8 cellular contexts compared by ENCODE assay signal in the genomic region with DNA sequence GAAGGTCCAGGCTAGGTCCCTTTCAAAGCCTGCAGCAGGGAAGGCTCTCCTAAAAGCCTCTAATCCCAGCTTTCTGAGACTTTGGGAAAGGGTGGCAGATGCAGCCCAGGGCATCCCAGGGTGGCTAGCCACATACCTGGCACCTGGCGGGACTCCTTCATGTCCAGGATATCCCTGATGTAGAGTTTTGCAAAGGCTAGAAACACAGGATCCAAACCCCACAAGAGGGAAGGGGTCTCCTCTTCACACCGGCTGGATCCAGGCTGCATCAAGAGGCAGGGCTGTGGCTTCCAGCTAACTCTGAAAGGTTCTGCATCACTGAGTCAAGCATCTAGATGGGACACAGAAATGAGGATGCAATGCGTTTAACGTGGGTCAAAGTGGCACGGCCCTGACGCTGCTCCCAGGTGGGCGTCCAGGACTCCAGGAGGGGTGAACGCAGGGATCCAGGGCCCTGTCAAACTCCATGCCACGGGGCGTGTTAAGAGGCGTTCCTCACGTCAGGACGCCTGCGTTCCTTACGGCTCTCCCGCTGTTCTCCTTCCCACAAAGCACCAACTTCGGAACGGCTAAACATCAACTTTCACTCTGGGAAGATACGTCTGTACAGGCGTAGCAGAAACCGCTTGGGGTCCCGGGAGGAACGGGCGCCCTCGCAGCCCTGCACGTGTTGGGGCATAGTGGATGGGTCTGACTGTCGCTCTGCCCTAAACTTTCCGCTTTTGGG. TPM values are rescaled to one million over a fixed set of nuclear protein-coding genes. Genes with fewer than 3 reads are reported as not detected.
DNase-seq lines count a peak whose midpoint lies in the region; ATAC-seq and TF ChIP-seq lines count a peak whose summit lies in the region.

No MANE protein-coding gene starts in this region.

- no peaks in the 10 kb centered on the region for H3K27me3 ChIP-seq in CD4-positive, CD25-positive, alpha-beta regulatory T cell (ENCODE audit: control insufficient read depth, insufficient read depth, low read length)
- no peaks in the 10 kb centered on the region for H3K27me3 ChIP-seq in esophagus squamous epithelium

- H3K36me3 Mint-ChIP-seq in CD4-positive, CD25-positive, alpha-beta regulatory T cell = peaks cover 19% of the 10 kb centered on the region
- no peaks in the 10 kb centered on the region for H3K36me3 Mint-ChIP-seq in natural killer cell treated with Interleukin-12 subunit alpha and Interleukin-12 subunit beta and Interleukin-15 and Interleukin-18, amount 100 ng/mL, for 72 hours

- peaks cover 56% of the 10 kb centered on the region for H3K4me1 ChIP-seq in CD4-positive, CD25-positive, alpha-beta regulatory T cell (ENCODE audit: control insufficient read depth, insufficient read depth, low read length, poor library complexity, severe bottlenecking)
- H3K4me1 ChIP-seq in esophagus squamous epithelium = peaks cover 15 to 73% (median 18%) of the 10 kb centered on the region in 3 donors

- TF ChIP-seq CTCF in VCaP (conservative IDR thresholded peaks at IDR 0.05) (no peak), esophagus squamous epithelium (IDR thresholded peaks at IDR 0.05) (peak in 1 of 6 experiments; percentile 15)

- TF ChIP-seq POLR2A in esophagus squamous epithelium (IDR thresholded peaks at IDR 0.05) = no peak

- H3K4me3 ChIP-seq in CD4-positive, CD25-positive, alpha-beta regulatory T cell (ENCODE audit: low read depth, low read length) = peak overlapping the region; percentile 94
- peak overlapping the region; percentile 61 to 81 (median 76) for H3K4me3 ChIP-seq in esophagus squamous epithelium

- H3K27me3 Mint-ChIP-seq in CD4-positive, CD25-positive, alpha-beta regulatory T cell = no peaks in the 10 kb centered on the region
- no peaks in the 10 kb centered on the region for H3K27me3 Mint-ChIP-seq in natural killer cell treated with Interleukin-12 subunit alpha and Interleukin-12 subunit beta and Interleukin-15 and Interleukin-18, amount 100 ng/mL, for 72 hours

- ATAC-seq in CD4-positive, CD25-positive, alpha-beta regulatory T cell (ENCODE audit: low read depth in 2 of 2) = no peak
- peak; percentile 3 for ATAC-seq in GM19397 (IDR thresholded peaks at IDR 0.05; ENCODE audit: unreplicated experiment)
- ATAC-seq in HG03457 (IDR thresholded peaks at IDR 0.05; ENCODE audit: unreplicated experiment) = peak; percentile 4
- ATAC-seq in natural killer cell treated with Interleukin-12 subunit alpha and Interleukin-12 subunit beta and Interleukin-15 and Interleukin-18, amount 100 ng/mL, for 72 hours = peak; percentile 0 to 1
- ATAC-seq in GM18519 (IDR thresholded peaks at IDR 0.05; ENCODE audit: low FRiP score, unreplicated experiment) = no peak

- no peaks in the 10 kb centered on the region for H3K9me3 Mint-ChIP-seq in CD4-positive, CD25-positive, alpha-beta regulatory T cell
- no peaks in the 10 kb centered on the region for H3K9me3 Mint-ChIP-seq in natural killer cell treated with Interleukin-12 subunit alpha and Interleukin-12 subunit beta and Interleukin-15 and Interleukin-18, amount 100 ng/mL, for 72 hours

- H3K4me3 Mint-ChIP-seq in CD4-positive, CD25-positive, alpha-beta regulatory T cell = peak overlapping the region; percentile 95 to 99 (median 97)
- peak overlapping the region; percentile 97 for H3K4me3 Mint-ChIP-seq in natural killer cell treated with Interleukin-12 subunit alpha and Interleukin-12 subunit beta and Interleukin-15 and Interleukin-18, amount 100 ng/mL, for 72 hours

- peak overlapping the region; percentile 97 to 99 (median 98) for H3K27ac Mint-ChIP-seq in CD4-positive, CD25-positive, alpha-beta regulatory T cell
- H3K27ac Mint-ChIP-seq in natural killer cell treated with Interleukin-12 subunit alpha and Interleukin-12 subunit beta and Interleukin-15 and Interleukin-18, amount 100 ng/mL, for 72 hours = peak overlapping the region; percentile 96 to 97

- no peaks in the 10 kb centered on the region for H3K36me3 ChIP-seq in CD4-positive, CD25-positive, alpha-beta regulatory T cell (ENCODE audit: control insufficient read depth, insufficient read depth, low read length)
- peaks cover 0 to 9% (median 0%) of the 10 kb centered on the region in 3 donors for H3K36me3 ChIP-seq in esophagus squamous epithelium

- peak overlapping the region; percentile 91 for H3K27ac ChIP-seq in CD4-positive, CD25-positive, alpha-beta regulatory T cell (ENCODE audit: insufficient read depth, low read length, poor library complexity, severe bottlenecking)
- H3K27ac ChIP-seq in VCaP = peak overlapping the region; percentile 92
- peak overlapping the region; percentile 94 to 99 (median 97) for H3K27ac ChIP-seq in esophagus squamous epithelium

- 0 to 1% methylated on average over 22 to 28 of the region's 28 CpGs for WGBS in esophagus squamous epithelium, 2 donors

- peaks cover 12 to 54% (median 28%) of the 10 kb centered on the region in 4 donors for H3K4me1 Mint-ChIP-seq in CD4-positive, CD25-positive, alpha-beta regulatory T cell
- H3K4me1 Mint-ChIP-seq in natural killer cell treated with Interleukin-12 subunit alpha and Interleukin-12 subunit beta and Interleukin-15 and Interleukin-18, amount 100 ng/mL, for 72 hours (ENCODE audit: low read depth in 2 of 2) = peaks cover 38 to 45% of the 10 kb centered on the region in 2 donors

- intact Hi-C loops in esophagus squamous epithelium (cut with DNase I) = no loop called here

- DNase-seq in CD4-positive, CD25-positive, alpha-beta regulatory T cell = no peak
- no peak for DNase-seq in esophagus squamous epithelium (lab: John Stamatoyannopoulos, UW)
- DNase-seq in natural killer cell treated with Interleukin-12 subunit alpha and Interleukin-12 subunit beta and Interleukin-15 and Interleukin-18, amount 100 ng/mL, for 72 hours (ENCODE audit: low spot score) = no peak
- no peak for DNase-seq in NCI-H128 (lab: John Stamatoyannopoulos, UW; ENCODE audit: unreplicated experiment)

- H3K9me3 ChIP-seq in CD4-positive, CD25-positive, alpha-beta regulatory T cell (ENCODE audit: control insufficient read depth in 2 of 2, low read length in 2 of 2) = peaks cover 0 to 8% of the 10 kb centered on the region in 2 experiments
- no peaks in the 10 kb centered on the region for H3K9me3 ChIP-seq in esophagus squamous epithelium

RNA-seq across cellular contexts. Expression of a gene that starts 0.5 kb away (rescaled TPM):
- 44.1 TPM for total RNA-seq in CD4-positive, CD25-positive, alpha-beta regulatory T cell
- 100 to 1,000 TPM in 3 of 4 donors, 10 to 100 TPM in 1; 94.5 to 122 (median 109) TPM for polyA plus RNA-seq in CD4-positive, CD25-positive, alpha-beta regulatory T cell
- 10 to 100 TPM; 20.4 to 52.8 (median 32.5) TPM for total RNA-seq in esophagus squamous epithelium
- 10 to 100 TPM; 11.4 to 14.5 TPM for total RNA-seq in natural killer cell treated with Interleukin-12 subunit alpha and Interleukin-12 subunit beta and Interleukin-15 and Interleukin-18, amount 100 ng/mL, for 72 hours

RNA-seq across cellular contexts. Expression of a gene that starts 49.5 kb away (rescaled TPM):
- 23.5 TPM for total RNA-seq in CD4-positive, CD25-positive, alpha-beta regulatory T cell
- polyA plus RNA-seq in CD4-positive, CD25-positive, alpha-beta regulatory T cell = 1 to 10 TPM; 3.2 to 6.0 (median 3.3) TPM
- 100 to 1,000 TPM in 1 of 4 donors, 10 to 100 TPM in 3; 68.1 to 120 (median 80.4) TPM for total RNA-seq in esophagus squamous epithelium
- 10 to 100 TPM; 26.3 to 32.1 TPM for total RNA-seq in natural killer cell treated with Interleukin-12 subunit alpha and Interleukin-12 subunit beta and Interleukin-15 and Interleukin-18, amount 100 ng/mL, for 72 hours

Comparison
In these comparisons a context has a peak if more than half of its experiments do, and no peak if none do; other contexts are left out.
1. ATAC-seq: peak in GM19397 (single experiment), HG03457 (single experiment) and natural killer cell treated with Interleukin-12 subunit alpha and Interleukin-12 subunit beta and Interleukin-15 and Interleukin-18, amount 100 ng/mL, for 72 hours (2 of 2); none in CD4-positive, CD25-positive, alpha-beta regulatory T cell (0 of 2) and GM18519 (single experiment).
2. Peak in every context shown above with its lines, with median percentiles within 50 percentile points of each other: H3K27ac ChIP-seq.